ENCODE assay signal across 4 cellular contexts in genomic region chr16:20555648-20556047, GRCh38.
A peak's percentile ranks its signal among the peaks of the same experiment; 100 is the strongest.
TF ChIP-seq lines count a peak whose summit lies in the region.

No MANE protein-coding gene starts in this region.

TF ChIP-seq in HCT116, 20 proteins besides CTCF, POLR2A, EP300 and RAD21:
- peak; percentile 23 for TF ChIP-seq REST (IDR thresholded peaks at IDR 0.05; ENCODE audit: low read depth)

TF ChIP-seq in Ishikawa, 13 proteins besides CTCF, POLR2A, EP300 and RAD21:
- TF ChIP-seq REST (IDR thresholded peaks at IDR 0.05; ENCODE audit: low read depth): peak; percentile 74
TF ChIP-seq in Ishikawa: peak in this region for 1; not testable (repeated sequence) for 12.

TF ChIP-seq in K562, 482 proteins besides CTCF, POLR2A, EP300 and RAD21:
- TF ChIP-seq REST (CRISPR knock-in tag; IDR thresholded peaks at IDR 0.05; ENCODE audit: low read depth): peak; percentile 41; the same call in 1 of the 2 replicates
- TF ChIP-seq MIER1 (IDR thresholded peaks at IDR 0.05; ENCODE audit: low read depth): 0 out of 2 replicates have a peak, but pooled peaks have one; percentile 32
- TF ChIP-seq EHMT2 (IDR thresholded peaks at IDR 0.05): 0 out of 2 replicates have a peak, but pooled peaks have one; percentile 47

TF ChIP-seq in liver, 16 proteins besides CTCF, POLR2A, EP300 and RAD21:
- TF ChIP-seq REST (IDR thresholded peaks at IDR 0.05): peak; percentile 92
